1 cellular context compared by ENCODE assay signal in the genomic region with DNA sequence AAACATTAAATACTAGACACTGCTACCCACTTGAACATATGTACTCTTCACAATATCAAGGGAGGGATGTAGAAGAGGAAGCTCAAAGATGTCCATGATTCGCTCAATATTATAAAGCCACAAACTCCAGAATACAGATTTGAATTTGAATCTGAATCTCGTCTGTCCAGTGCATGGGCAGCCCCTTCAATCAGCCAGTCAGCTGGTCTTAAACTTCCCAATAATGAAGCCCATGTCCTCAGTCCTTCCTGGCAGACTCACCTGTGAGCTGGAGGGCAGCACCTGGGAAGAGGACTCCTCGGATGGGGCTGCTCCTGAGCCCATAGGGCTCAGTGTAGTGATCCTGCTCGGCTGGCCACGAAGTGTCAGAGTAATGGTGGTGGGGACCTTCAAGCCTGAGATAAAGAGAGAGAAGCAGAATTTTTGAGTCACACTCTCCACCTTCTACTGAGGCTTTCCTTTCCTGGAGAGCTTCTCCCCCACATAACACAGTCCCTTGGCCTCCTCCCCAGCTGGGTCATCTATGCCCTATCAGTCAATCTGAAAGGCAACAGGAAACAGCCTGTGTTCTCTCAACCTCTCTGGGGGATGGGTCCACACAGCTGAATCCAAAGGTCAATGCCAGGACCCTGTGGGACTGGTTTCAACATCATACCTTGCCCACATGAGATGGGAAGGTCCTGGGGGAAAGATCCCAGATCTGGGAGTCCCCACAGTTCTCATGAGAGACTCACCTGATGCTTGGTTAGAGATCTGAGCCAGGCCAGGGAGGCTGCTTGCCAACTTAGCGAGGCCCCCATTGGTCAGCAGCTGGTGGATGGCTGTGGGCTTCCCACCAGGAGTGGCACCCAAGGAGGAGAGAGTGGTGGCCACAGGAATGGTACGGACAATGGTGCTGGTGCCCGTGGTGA.
A peak's percentile ranks its signal among the peaks of the same experiment; 100 is the strongest.
TF ChIP-seq lines count a peak whose summit lies in the region.

No MANE protein-coding gene starts in this region.

TF ChIP-seq in HepG2, 621 proteins besides CTCF, POLR2A, EP300 and RAD21 (continued from another document and continues in another):
- TF ChIP-seq, protein P1, sequence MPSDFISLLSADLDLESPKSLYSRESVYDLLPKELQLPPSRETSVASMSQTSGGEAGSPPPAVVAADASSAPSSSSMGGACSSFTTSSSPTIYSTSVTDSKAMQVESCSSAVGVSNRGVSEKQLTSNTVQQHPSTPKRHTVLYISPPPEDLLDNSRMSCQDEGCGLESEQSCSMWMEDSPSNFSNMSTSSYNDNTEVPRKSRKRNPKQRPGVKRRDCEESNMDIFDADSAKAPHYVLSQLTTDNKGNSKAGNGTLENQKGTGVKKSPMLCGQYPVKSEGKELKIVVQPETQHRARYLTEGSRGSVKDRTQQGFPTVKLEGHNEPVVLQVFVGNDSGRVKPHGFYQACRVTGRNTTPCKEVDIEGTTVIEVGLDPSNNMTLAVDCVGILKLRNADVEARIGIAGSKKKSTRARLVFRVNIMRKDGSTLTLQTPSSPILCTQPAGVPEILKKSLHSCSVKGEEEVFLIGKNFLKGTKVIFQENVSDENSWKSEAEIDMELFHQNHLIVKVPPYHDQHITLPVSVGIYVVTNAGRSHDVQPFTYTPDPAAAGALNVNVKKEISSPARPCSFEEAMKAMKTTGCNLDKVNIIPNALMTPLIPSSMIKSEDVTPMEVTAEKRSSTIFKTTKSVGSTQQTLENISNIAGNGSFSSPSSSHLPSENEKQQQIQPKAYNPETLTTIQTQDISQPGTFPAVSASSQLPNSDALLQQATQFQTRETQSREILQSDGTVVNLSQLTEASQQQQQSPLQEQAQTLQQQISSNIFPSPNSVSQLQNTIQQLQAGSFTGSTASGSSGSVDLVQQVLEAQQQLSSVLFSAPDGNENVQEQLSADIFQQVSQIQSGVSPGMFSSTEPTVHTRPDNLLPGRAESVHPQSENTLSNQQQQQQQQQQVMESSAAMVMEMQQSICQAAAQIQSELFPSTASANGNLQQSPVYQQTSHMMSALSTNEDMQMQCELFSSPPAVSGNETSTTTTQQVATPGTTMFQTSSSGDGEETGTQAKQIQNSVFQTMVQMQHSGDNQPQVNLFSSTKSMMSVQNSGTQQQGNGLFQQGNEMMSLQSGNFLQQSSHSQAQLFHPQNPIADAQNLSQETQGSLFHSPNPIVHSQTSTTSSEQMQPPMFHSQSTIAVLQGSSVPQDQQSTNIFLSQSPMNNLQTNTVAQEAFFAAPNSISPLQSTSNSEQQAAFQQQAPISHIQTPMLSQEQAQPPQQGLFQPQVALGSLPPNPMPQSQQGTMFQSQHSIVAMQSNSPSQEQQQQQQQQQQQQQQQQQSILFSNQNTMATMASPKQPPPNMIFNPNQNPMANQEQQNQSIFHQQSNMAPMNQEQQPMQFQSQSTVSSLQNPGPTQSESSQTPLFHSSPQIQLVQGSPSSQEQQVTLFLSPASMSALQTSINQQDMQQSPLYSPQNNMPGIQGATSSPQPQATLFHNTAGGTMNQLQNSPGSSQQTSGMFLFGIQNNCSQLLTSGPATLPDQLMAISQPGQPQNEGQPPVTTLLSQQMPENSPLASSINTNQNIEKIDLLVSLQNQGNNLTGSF (CRISPR knock-in tag; IDR thresholded peaks at IDR 0.05), result no peak
- TF ChIP-seq ZNF850 (CRISPR knock-in tag; conservative IDR thresholded peaks at IDR 0.05) (no peak), ZNF468 (CRISPR knock-in tag; IDR thresholded peaks at IDR 0.05) (no peak), DR1 (CRISPR knock-in tag; IDR thresholded peaks at IDR 0.05) (no peak), ZNF784 (CRISPR knock-in tag; IDR thresholded peaks at IDR 0.05; ENCODE audit: borderline replicate concordance) (no peak), IRX3 (CRISPR knock-in tag; IDR thresholded peaks at IDR 0.05; ENCODE audit: borderline replicate concordance, low read depth) (no peak), DRAP1 (CRISPR knock-in tag; IDR thresholded peaks at IDR 0.05) (peak; percentile 73; the same call in 1 of the 2 replicates), TFDP2 (CRISPR knock-in tag; IDR thresholded peaks at IDR 0.05) (0 out of 2 replicates have a peak, but pooled peaks have one; percentile 26), RNF219 (CRISPR knock-in tag; IDR thresholded peaks at IDR 0.05) (no peak), XBP1 (CRISPR knock-in tag; IDR thresholded peaks at IDR 0.05) (no peak), ZNF274 (CRISPR knock-in tag; IDR thresholded peaks at IDR 0.05) (no peak; the same call in 1 of the 2 replicates), ZNF761 (CRISPR knock-in tag; conservative IDR thresholded peaks at IDR 0.05) (peak; percentile 91), ETV5 (CRISPR knock-in tag; IDR thresholded peaks at IDR 0.05; ENCODE audit: borderline replicate concordance) (peak; percentile 98), ZNF234 (CRISPR knock-in tag; conservative IDR thresholded peaks at IDR 0.05) (no peak), SOX5 (CRISPR knock-in tag; IDR thresholded peaks at IDR 0.05; ENCODE audit: borderline replicate concordance) (peak; percentile 88), SALL1 (CRISPR knock-in tag; IDR thresholded peaks at IDR 0.05) (peak; percentile 98), ZSCAN22 (CRISPR knock-in tag; IDR thresholded peaks at IDR 0.05) (no peak), SYNCRIP (IDR thresholded peaks at IDR 0.05; ENCODE audit: insufficient read depth, low read depth, low read length) (no peak), ESRRA (CRISPR knock-in tag; IDR thresholded peaks at IDR 0.05; ENCODE audit: low read depth) (peak; percentile 95), ZFP1 (CRISPR knock-in tag; IDR thresholded peaks at IDR 0.05) (peak; percentile 86), ZMYM2 (CRISPR knock-in tag; IDR thresholded peaks at IDR 0.05) (peak; percentile 77), SIN3B (IDR thresholded peaks at IDR 0.05; ENCODE audit: low read length) (no peak), ZNF264 (CRISPR knock-in tag; IDR thresholded peaks at IDR 0.05) (peak; percentile 90; the same call in 1 of the 2 replicates), SNRNP70 (IDR thresholded peaks at IDR 0.05; ENCODE audit: low read depth, low read length) (no peak), MTA3 (CRISPR knock-in tag; IDR thresholded peaks at IDR 0.05) (no peak), RFX5 (IDR thresholded peaks at IDR 0.05; ENCODE audit: low read depth, low read length) (no peak), MXI1 (IDR thresholded peaks at IDR 0.05; ENCODE audit: borderline replicate concordance, low read depth, low read length) (peak; percentile 56; the same call in 1 of the 3 replicates), ZNF891 (CRISPR knock-in tag; IDR thresholded peaks at IDR 0.05) (no peak), ZFY (CRISPR knock-in tag; IDR thresholded peaks at IDR 0.05) (peak; percentile 43; the same call in 1 of the 2 replicates), MEIS2 (CRISPR knock-in tag; IDR thresholded peaks at IDR 0.05) (peak; percentile 94)
- TF ChIP-seq, protein P2, sequence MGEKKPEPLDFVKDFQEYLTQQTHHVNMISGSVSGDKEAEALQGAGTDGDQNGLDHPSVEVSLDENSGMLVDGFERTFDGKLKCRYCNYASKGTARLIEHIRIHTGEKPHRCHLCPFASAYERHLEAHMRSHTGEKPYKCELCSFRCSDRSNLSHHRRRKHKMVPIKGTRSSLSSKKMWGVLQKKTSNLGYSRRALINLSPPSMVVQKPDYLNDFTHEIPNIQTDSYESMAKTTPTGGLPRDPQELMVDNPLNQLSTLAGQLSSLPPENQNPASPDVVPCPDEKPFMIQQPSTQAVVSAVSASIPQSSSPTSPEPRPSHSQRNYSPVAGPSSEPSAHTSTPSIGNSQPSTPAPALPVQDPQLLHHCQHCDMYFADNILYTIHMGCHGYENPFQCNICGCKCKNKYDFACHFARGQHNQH (CRISPR knock-in tag; IDR thresholded peaks at IDR 0.05), result peak; percentile 87; the same call in 1 of the 2 replicates
- TF ChIP-seq, protein P3, sequence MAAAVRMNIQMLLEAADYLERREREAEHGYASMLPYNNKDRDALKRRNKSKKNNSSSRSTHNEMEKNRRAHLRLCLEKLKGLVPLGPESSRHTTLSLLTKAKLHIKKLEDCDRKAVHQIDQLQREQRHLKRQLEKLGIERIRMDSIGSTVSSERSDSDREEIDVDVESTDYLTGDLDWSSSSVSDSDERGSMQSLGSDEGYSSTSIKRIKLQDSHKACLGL (CRISPR knock-in tag; IDR thresholded peaks at IDR 0.05), result no peak
- TF ChIP-seq, protein P4, sequence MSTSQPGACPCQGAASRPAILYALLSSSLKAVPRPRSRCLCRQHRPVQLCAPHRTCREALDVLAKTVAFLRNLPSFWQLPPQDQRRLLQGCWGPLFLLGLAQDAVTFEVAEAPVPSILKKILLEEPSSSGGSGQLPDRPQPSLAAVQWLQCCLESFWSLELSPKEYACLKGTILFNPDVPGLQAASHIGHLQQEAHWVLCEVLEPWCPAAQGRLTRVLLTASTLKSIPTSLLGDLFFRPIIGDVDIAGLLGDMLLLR (CRISPR knock-in tag; IDR thresholded peaks at IDR 0.05), result no peak
- TF ChIP-seq, protein P5, sequence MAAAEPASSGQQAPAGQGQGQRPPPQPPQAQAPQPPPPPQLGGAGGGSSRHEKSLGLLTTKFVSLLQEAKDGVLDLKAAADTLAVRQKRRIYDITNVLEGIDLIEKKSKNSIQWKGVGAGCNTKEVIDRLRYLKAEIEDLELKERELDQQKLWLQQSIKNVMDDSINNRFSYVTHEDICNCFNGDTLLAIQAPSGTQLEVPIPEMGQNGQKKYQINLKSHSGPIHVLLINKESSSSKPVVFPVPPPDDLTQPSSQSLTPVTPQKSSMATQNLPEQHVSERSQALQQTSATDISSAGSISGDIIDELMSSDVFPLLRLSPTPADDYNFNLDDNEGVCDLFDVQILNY (CRISPR knock-in tag; conservative IDR thresholded peaks at IDR 0.05), result no peak
- TF ChIP-seq, protein P6, sequence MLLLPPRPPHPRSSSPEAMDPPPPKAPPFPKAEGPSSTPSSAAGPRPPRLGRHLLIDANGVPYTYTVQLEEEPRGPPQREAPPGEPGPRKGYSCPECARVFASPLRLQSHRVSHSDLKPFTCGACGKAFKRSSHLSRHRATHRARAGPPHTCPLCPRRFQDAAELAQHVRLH (CRISPR knock-in tag; IDR thresholded peaks at IDR 0.05; ENCODE audit: borderline replicate concordance, low read depth), result peak; percentile 94; the same call in 1 of the 2 replicates
- TF ChIP-seq, protein P7, sequence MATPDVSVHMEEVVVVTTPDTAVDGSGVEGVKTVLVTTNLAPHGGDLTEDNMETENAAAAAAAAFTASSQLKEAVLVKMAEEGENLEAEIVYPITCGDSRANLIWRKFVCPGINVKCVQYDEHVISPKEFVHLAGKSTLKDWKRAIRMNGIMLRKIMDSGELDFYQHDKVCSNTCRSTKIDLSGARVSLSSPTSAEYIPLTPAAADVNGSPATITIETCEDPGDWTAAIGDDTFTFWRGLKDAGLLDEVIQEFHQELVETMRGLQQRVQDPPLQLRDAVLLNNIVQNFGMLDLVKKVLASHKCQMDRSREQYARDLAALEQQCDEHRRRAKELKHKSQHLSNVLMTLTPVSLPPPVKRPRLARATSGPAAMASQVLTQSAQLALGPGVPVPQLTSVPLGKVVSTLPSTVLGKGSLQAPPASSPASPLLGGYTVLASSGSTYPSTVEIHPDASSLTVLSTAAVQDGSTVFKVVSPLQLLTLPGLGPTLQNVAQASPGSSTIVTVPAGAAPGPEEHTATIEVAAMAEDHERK (CRISPR knock-in tag; IDR thresholded peaks at IDR 0.05; ENCODE audit: low read depth), result no peak
